Comparison of ENCODE assay signal across 1 cellular context in genomic region chr20:651713-652610, GRCh38.
TF ChIP-seq lines count a peak whose summit lies in the region.

No MANE protein-coding gene starts in this region.

TF ChIP-seq in HepG2, 621 proteins besides CTCF, POLR2A, EP300 and RAD21 (continued from another document and continues in another):
- TF ChIP-seq PATZ1 (CRISPR knock-in tag; IDR thresholded peaks at IDR 0.05), result 0 out of 2 replicates have a peak, but pooled peaks have one; percentile 23
- 0 out of 2 replicates have a peak, but pooled peaks have one; percentile 10 for TF ChIP-seq ZNF543 (CRISPR knock-in tag; IDR thresholded peaks at IDR 0.05)
- peak; percentile 29; the same call in 1 of the 2 replicates for TF ChIP-seq MTA1 (CRISPR knock-in tag; IDR thresholded peaks at IDR 0.05; ENCODE audit: borderline replicate concordance)
- peak; percentile 75; the same call in 1 of the 2 replicates for TF ChIP-seq ZNF441 (CRISPR knock-in tag; IDR thresholded peaks at IDR 0.05; ENCODE audit: borderline replicate concordance)
- no peak for TF ChIP-seq NONO (IDR thresholded peaks at IDR 0.05)
- no peak for TF ChIP-seq NONO (CRISPR knock-in tag; conservative IDR thresholded peaks at IDR 0.05)
- TF ChIP-seq ZNF34 (CRISPR knock-in tag; IDR thresholded peaks at IDR 0.05; ENCODE audit: borderline replicate concordance), result 0 out of 2 replicates have a peak, but pooled peaks have one; percentile 10
- TF ChIP-seq ZMAT3 (CRISPR knock-in tag; conservative IDR thresholded peaks at IDR 0.05), result 0 out of 2 replicates have a peak, but pooled peaks have one; percentile 85
- no peak for TF ChIP-seq ZBTB46 (CRISPR knock-in tag; IDR thresholded peaks at IDR 0.05; ENCODE audit: borderline replicate concordance)
- TF ChIP-seq ZNF557 (CRISPR knock-in tag; IDR thresholded peaks at IDR 0.05), result 0 out of 2 replicates have a peak, but pooled peaks have one; percentile 12
- TF ChIP-seq ZSCAN9 (CRISPR knock-in tag; IDR thresholded peaks at IDR 0.05; ENCODE audit: borderline replicate concordance), result no peak
- no peak for TF ChIP-seq ZNF446 (CRISPR knock-in tag; IDR thresholded peaks at IDR 0.05)
- no peak for TF ChIP-seq ZSCAN21 (CRISPR knock-in tag; IDR thresholded peaks at IDR 0.05; ENCODE audit: borderline replicate concordance)
- TF ChIP-seq SAP130 (CRISPR knock-in tag; IDR thresholded peaks at IDR 0.05; ENCODE audit: low read depth), result peak; percentile 57
- TF ChIP-seq ZNF891 (CRISPR knock-in tag; IDR thresholded peaks at IDR 0.05), result peak; percentile 37; the same call in 1 of the 2 replicates
- peak; percentile 3; the same call in 1 of the 2 replicates for TF ChIP-seq ZNF225 (CRISPR knock-in tag; IDR thresholded peaks at IDR 0.05)
- 0 out of 2 replicates have a peak, but pooled peaks have one; percentile 14 for TF ChIP-seq DZIP1 (CRISPR knock-in tag; IDR thresholded peaks at IDR 0.05)
- no peak for TF ChIP-seq MYPOP (CRISPR knock-in tag; IDR thresholded peaks at IDR 0.05)
- peak; percentile 71 for TF ChIP-seq ZNF737 (CRISPR knock-in tag; IDR thresholded peaks at IDR 0.05; ENCODE audit: borderline replicate concordance)
- peak; percentile 18; the same call in 1 of the 2 replicates for TF ChIP-seq ZBTB26 (CRISPR knock-in tag; IDR thresholded peaks at IDR 0.05; ENCODE audit: borderline replicate concordance)
- 0 out of 2 replicates have a peak, but pooled peaks have one; percentile 53 for TF ChIP-seq ZNF740 (CRISPR knock-in tag; IDR thresholded peaks at IDR 0.05)
- 0 out of 2 replicates have a peak, but pooled peaks have one; percentile 36 for TF ChIP-seq PRDM15 (CRISPR knock-in tag; IDR thresholded peaks at IDR 0.05)
- no peak for TF ChIP-seq NFE2 (CRISPR knock-in tag; IDR thresholded peaks at IDR 0.05)
- 0 out of 2 replicates have a peak, but pooled peaks have one; percentile 7 for TF ChIP-seq MIER3 (CRISPR knock-in tag; IDR thresholded peaks at IDR 0.05; ENCODE audit: borderline replicate concordance)
- peak; percentile 48; the same call in 1 of the 2 replicates for TF ChIP-seq MEIS1 (CRISPR knock-in tag; IDR thresholded peaks at IDR 0.05; ENCODE audit: borderline replicate concordance)
- peak; percentile 41; the same call in 1 of the 2 replicates for TF ChIP-seq GATAD2A (CRISPR knock-in tag; IDR thresholded peaks at IDR 0.05)
- 0 out of 2 replicates have a peak, but pooled peaks have one; percentile 58 for TF ChIP-seq ARNT2 (CRISPR knock-in tag; IDR thresholded peaks at IDR 0.05; ENCODE audit: low read depth)
- peak; percentile 79 for TF ChIP-seq KAT7 (CRISPR knock-in tag; IDR thresholded peaks at IDR 0.05; ENCODE audit: borderline replicate concordance)
- TF ChIP-seq ZNF451 (CRISPR knock-in tag; IDR thresholded peaks at IDR 0.05), result 0 out of 2 replicates have a peak, but pooled peaks have one; percentile 12
- peak; percentile 23; the same call in 1 of the 2 replicates for TF ChIP-seq ERF (CRISPR knock-in tag; IDR thresholded peaks at IDR 0.05)
- 0 out of 2 replicates have a peak, but pooled peaks have one; percentile 39 for TF ChIP-seq KIAA2018 (CRISPR knock-in tag; IDR thresholded peaks at IDR 0.05; ENCODE audit: borderline replicate concordance)
- TF ChIP-seq MXD4 (CRISPR knock-in tag; IDR thresholded peaks at IDR 0.05), result 0 out of 2 replicates have a peak, but pooled peaks have one; percentile 23
